In the genomic region with DNA sequence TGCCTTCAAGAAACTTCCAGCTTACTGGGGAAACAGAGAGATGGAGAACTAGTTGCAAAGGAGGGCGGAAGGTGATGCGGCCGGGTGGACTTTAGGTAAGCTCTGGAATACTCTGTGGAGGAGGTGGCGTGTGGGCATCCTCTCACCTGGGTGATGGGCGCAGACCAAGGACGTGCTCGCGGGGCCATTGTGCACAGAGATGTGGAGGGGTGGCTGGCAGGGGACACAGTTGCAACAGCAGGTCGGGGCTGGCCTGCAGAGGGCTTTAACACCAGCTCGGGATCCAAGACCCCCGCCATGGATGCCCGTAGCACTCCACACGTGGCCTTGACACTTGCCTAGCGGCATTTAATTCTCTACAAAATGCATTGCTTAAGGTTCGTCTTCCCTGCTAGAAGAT, we compare ENCODE assay signal across 21 cellular contexts.
"Had no signal": no experiment of that assay in that cellular context is flagged by ENCODE, and none has a peak within 500 bp of the region (broad histone marks: within the 10 kb centered on the region; RNA-seq: fewer than 3 reads in every experiment).

No MANE protein-coding gene starts in this region.

- H3K36me3 Mint-ChIP-seq: activated CD4-positive, alpha-beta memory T cell treated with anti-CD3 and anti-CD28 coated beads for 36 hours had no signal

- H3K4me3 Mint-ChIP-seq: activated CD4-positive, alpha-beta memory T cell treated with anti-CD3 and anti-CD28 coated beads for 36 hours; activated naive CD4-positive, alpha-beta T cell treated with anti-CD3 and anti-CD28 coated beads for 36 hours; activated T-helper 1 cell treated with anti-CD3 and anti-CD28 coated beads, Interleukin-12 subunit alpha, Interleukin-12 subunit beta, Interleukin-2, Interleukin-4 antibody, amounts not matched to agents 30 ng/mL and 10 ng/mL and 1 ng/mL, durations not matched to agents 14 hours and 24 hours and 36 hours; effector memory CD8-positive, alpha-beta T cell; memory B cell; naive thymus-derived CD4-positive, alpha-beta T cell had no signal

- DNase-seq: activated CD4-positive, alpha-beta memory T cell treated with anti-CD3 and anti-CD28 coated beads for 36 hours; activated CD4-positive, alpha-beta T cell treated with anti-CD3 and anti-CD28 coated beads for 4 hours; activated CD4-positive, CD25-positive, alpha-beta regulatory T cell; activated CD8-positive, alpha-beta memory T cell treated with anti-CD3 and anti-CD28 coated beads, Interleukin-2, amount 50 U/mL, for 4 hours; activated effector memory CD4-positive, alpha-beta T cell treated with anti-CD3 and anti-CD28 coated beads, Interleukin-2, amount 50 U/mL, for 16 hours; activated naive CD4-positive, alpha-beta T cell treated with anti-CD3 and anti-CD28 coated beads for 36 hours; activated T-cell treated with anti-CD3 and anti-CD28 coated beads, Interleukin-2, amount 50 U/mL, for 1 hour; dorsolateral prefrontal cortex; effector memory CD8-positive, alpha-beta T cell; head of caudate nucleus; hippocampal formation; kidney; midbrain; naive thymus-derived CD4-positive, alpha-beta T cell; spleen; stimulated activated naive CD4-positive, alpha-beta T cell treated with Interleukin-2 at 50 U/mL for 16 hours; SW 1271 had no signal

- H3K9me3 Mint-ChIP-seq: activated CD4-positive, alpha-beta memory T cell treated with anti-CD3 and anti-CD28 coated beads for 36 hours; activated naive CD4-positive, alpha-beta T cell treated with anti-CD3 and anti-CD28 coated beads for 36 hours; activated T-helper 1 cell treated with anti-CD3 and anti-CD28 coated beads, Interleukin-12 subunit alpha, Interleukin-12 subunit beta, Interleukin-2, Interleukin-4 antibody, amounts not matched to agents 30 ng/mL and 10 ng/mL and 1 ng/mL, durations not matched to agents 14 hours and 24 hours and 36 hours; effector memory CD8-positive, alpha-beta T cell; memory B cell; naive thymus-derived CD4-positive, alpha-beta T cell had no signal

- ATAC-seq: effector memory CD8-positive, alpha-beta T cell; gastroesophageal sphincter; naive thymus-derived CD4-positive, alpha-beta T cell; right cardiac atrium had no signal

- H3K27ac Mint-ChIP-seq: activated naive CD4-positive, alpha-beta T cell treated with anti-CD3 and anti-CD28 coated beads for 36 hours; activated T-helper 1 cell treated with anti-CD3 and anti-CD28 coated beads, Interleukin-12 subunit alpha, Interleukin-12 subunit beta, Interleukin-2, Interleukin-4 antibody, amounts not matched to agents 30 ng/mL and 10 ng/mL and 1 ng/mL, durations not matched to agents 14 hours and 24 hours and 36 hours; memory B cell had no signal

- H3K27me3 Mint-ChIP-seq: activated CD4-positive, alpha-beta memory T cell treated with anti-CD3 and anti-CD28 coated beads for 36 hours; effector memory CD8-positive, alpha-beta T cell; memory B cell; naive thymus-derived CD4-positive, alpha-beta T cell had no signal
